Comparison of ENCODE assay signal across 13 cellular contexts in genomic region chr12:46553266-46553665, GRCh38.
DNase-seq lines count a peak whose midpoint lies in the region; ATAC-seq, FAIRE-seq and TF ChIP-seq lines count a peak whose summit lies in the region.
"Had no signal": no experiment of that assay in that cellular context is flagged by ENCODE, and none has a peak within 500 bp of the region (broad histone marks: within the 10 kb centered on the region; RNA-seq: fewer than 3 reads in every experiment).

No MANE protein-coding gene starts in this region.

- no peak overlapping the region for H2AFZ ChIP-seq in astrocyte (ENCODE audit: low read depth, low read length)

- ATAC-seq in activated CD8-positive, alpha-beta T cell treated with anti-CD3 and anti-CD28 coated beads for 36 hours: no peak
- no peak for ATAC-seq in activated CD8-positive, alpha-beta T cell treated with anti-CD3 and anti-CD28 coated beads, Interleukin-2, amount 10 ng/mL, durations not matched to agents 7 days and 5 days
- ATAC-seq in GM21825 (IDR thresholded peaks at IDR 0.05; ENCODE audit: unreplicated experiment): no peak

- no peak overlapping the region for H3K4me3 ChIP-seq in astrocyte (ENCODE audit: insufficient read depth, low read depth, low read length)
- no peak overlapping the region for H3K4me3 ChIP-seq in colonic mucosa
- H3K4me3 ChIP-seq: right lobe of liver had no signal

- H4K20me1 ChIP-seq in astrocyte (ENCODE audit: insufficient read depth, low read length): no peaks in the 10 kb centered on the region

- H3K36me3 ChIP-seq in astrocyte (ENCODE audit: insufficient read depth, low read length) (no peaks in the 10 kb centered on the region), colonic mucosa (no peaks in the 10 kb centered on the region)
- H3K36me3 ChIP-seq: right lobe of liver had no signal

- intact Hi-C loops in activated CD8-positive, alpha-beta T cell treated with anti-CD3 and anti-CD28 coated beads for 36 hours (cut with micrococcal nuclease): loop anchor here (5.0 to 10.0 kb wide), 2 partner anchors 88 to 181 kb away; partner anchors contain the start of gene SLC38A2
- intact Hi-C loops in head of caudate nucleus (cut with DNase I): no loop called here
- intact Hi-C loops in colonic mucosa (cut with DNase I): no loop called here

- FAIRE-seq in astrocyte (lab: Jason Lieb, UNC) (no peak), urothelium cell line (lab: Jason Lieb, UNC) (no peak)

- H3K4me3 Mint-ChIP-seq in activated CD8-positive, alpha-beta T cell treated with anti-CD3 and anti-CD28 coated beads for 36 hours: no peak overlapping the region
- H3K4me3 Mint-ChIP-seq in activated CD8-positive, alpha-beta T cell treated with anti-CD3 and anti-CD28 coated beads, Interleukin-2, amount 10 ng/mL, durations not matched to agents 7 days and 5 days: no peak overlapping the region
- no peak overlapping the region for H3K4me3 Mint-ChIP-seq in astrocyte (ENCODE audit: unreplicated experiment)
- H3K4me3 Mint-ChIP-seq: activated T-helper 1 cell treated with anti-CD3 and anti-CD28 coated beads, Interleukin-12 subunit alpha, Interleukin-12 subunit beta, Interleukin-2, Interleukin-4 antibody, amounts not matched to agents 30 ng/mL and 10 ng/mL and 1 ng/mL, durations not matched to agents 14 hours and 24 hours and 36 hours; central memory CD8-positive, alpha-beta T cell had no signal

- H3K27me3 Mint-ChIP-seq in activated CD8-positive, alpha-beta T cell treated with anti-CD3 and anti-CD28 coated beads for 36 hours: no peaks in the 10 kb centered on the region
- H3K27me3 Mint-ChIP-seq in activated CD8-positive, alpha-beta T cell treated with anti-CD3 and anti-CD28 coated beads, Interleukin-2, amount 10 ng/mL, durations not matched to agents 7 days and 5 days (ENCODE audit: low read depth): no peaks in the 10 kb centered on the region
- H3K27me3 Mint-ChIP-seq in astrocyte (ENCODE audit: low read depth, unreplicated experiment): no peaks in the 10 kb centered on the region

- peaks cover 3% of the 10 kb centered on the region for H3K9me3 Mint-ChIP-seq in activated CD8-positive, alpha-beta T cell treated with anti-CD3 and anti-CD28 coated beads for 36 hours
- H3K9me3 Mint-ChIP-seq in activated CD8-positive, alpha-beta T cell treated with anti-CD3 and anti-CD28 coated beads, Interleukin-2, amount 10 ng/mL, durations not matched to agents 7 days and 5 days (ENCODE audit: insufficient read depth): no peaks in the 10 kb centered on the region
- peaks cover 1% of the 10 kb centered on the region for H3K9me3 Mint-ChIP-seq in astrocyte (ENCODE audit: unreplicated experiment)
- H3K9me3 Mint-ChIP-seq: central memory CD8-positive, alpha-beta T cell had no signal

- H3K4me1 ChIP-seq in astrocyte (ENCODE audit: insufficient read depth, low read length): peaks cover 48% of the 10 kb centered on the region
- no peaks in the 10 kb centered on the region for H3K4me1 ChIP-seq in colonic mucosa

- peak overlapping the region; percentile 38 for H3K27ac ChIP-seq in astrocyte (ENCODE audit: low read depth, low read length)
- no peak overlapping the region for H3K27ac ChIP-seq in colonic mucosa

- no peak overlapping the region for H3K27ac Mint-ChIP-seq in activated CD8-positive, alpha-beta T cell treated with anti-CD3 and anti-CD28 coated beads for 36 hours
- no peak overlapping the region for H3K27ac Mint-ChIP-seq in activated CD8-positive, alpha-beta T cell treated with anti-CD3 and anti-CD28 coated beads, Interleukin-2, amount 10 ng/mL, durations not matched to agents 7 days and 5 days
- peak overlapping the region; percentile 87 for H3K27ac Mint-ChIP-seq in astrocyte (ENCODE audit: unreplicated experiment)
- H3K27ac Mint-ChIP-seq: activated T-helper 1 cell treated with anti-CD3 and anti-CD28 coated beads, Interleukin-12 subunit alpha, Interleukin-12 subunit beta, Interleukin-2, Interleukin-4 antibody, amounts not matched to agents 30 ng/mL and 10 ng/mL and 1 ng/mL, durations not matched to agents 14 hours and 24 hours and 36 hours had no signal

- peaks cover 56% of the 10 kb centered on the region for H3K4me1 Mint-ChIP-seq in activated CD8-positive, alpha-beta T cell treated with anti-CD3 and anti-CD28 coated beads for 36 hours (ENCODE audit: low read depth)
- H3K4me1 Mint-ChIP-seq in activated CD8-positive, alpha-beta T cell treated with anti-CD3 and anti-CD28 coated beads, Interleukin-2, amount 10 ng/mL, durations not matched to agents 7 days and 5 days (ENCODE audit: low read depth): peaks cover 33% of the 10 kb centered on the region
- peaks cover 51% of the 10 kb centered on the region for H3K4me1 Mint-ChIP-seq in astrocyte (ENCODE audit: low read depth, unreplicated experiment)
- H3K4me1 Mint-ChIP-seq: central memory CD8-positive, alpha-beta T cell had no signal

- POLR2A ChIA-PET in activated CD8-positive, alpha-beta T cell treated with anti-CD3 and anti-CD28 coated beads for 36 hours (lab: Charles Lee): no interaction called here
- POLR2A ChIA-PET in activated CD8-positive, alpha-beta T cell treated with anti-CD3 and anti-CD28 coated beads, Interleukin-2, amount 10 ng/mL, durations not matched to agents 7 days and 5 days (lab: Charles Lee): no interaction called here

- no peaks in the 10 kb centered on the region for H3K79me2 ChIP-seq in astrocyte (ENCODE audit: insufficient read depth, low read length)

- H3K9ac ChIP-seq in astrocyte (ENCODE audit: low read length) (peak overlapping the region; percentile 12), colonic mucosa (ENCODE audit: low read depth in 2 of 2, low read length in 2 of 2) (no peak overlapping the region)

- no peak for TF ChIP-seq CTCF in activated CD8-positive, alpha-beta T cell treated with anti-CD3 and anti-CD28 coated beads for 36 hours (IDR thresholded peaks at IDR 0.05)
- no peak for TF ChIP-seq CTCF in astrocyte (IDR thresholded peaks at IDR 0.05; ENCODE audit: insufficient read depth, low read depth, low read length)
- no peak for TF ChIP-seq CTCF in colonic mucosa (IDR thresholded peaks at IDR 0.05)

- H3K36me3 Mint-ChIP-seq in activated CD8-positive, alpha-beta T cell treated with anti-CD3 and anti-CD28 coated beads for 36 hours (ENCODE audit: low read depth): peaks cover 7% of the 10 kb centered on the region
- H3K36me3 Mint-ChIP-seq in activated CD8-positive, alpha-beta T cell treated with anti-CD3 and anti-CD28 coated beads, Interleukin-2, amount 10 ng/mL, durations not matched to agents 7 days and 5 days (ENCODE audit: low read depth): peaks cover 29% of the 10 kb centered on the region
- H3K36me3 Mint-ChIP-seq in astrocyte (ENCODE audit: low read depth, unreplicated experiment): no peaks in the 10 kb centered on the region

- peak; percentile 8 for DNase-seq in activated CD8-positive, alpha-beta T cell treated with anti-CD3 and anti-CD28 coated beads for 36 hours
- DNase-seq in activated CD8-positive, alpha-beta T cell treated with anti-CD3 and anti-CD28 coated beads, Interleukin-2, amount 10 ng/mL, durations not matched to agents 7 days and 5 days: no peak
- peak; percentile 62 for DNase-seq in astrocyte (ENCODE audit: low read depth)
- peak in 34 of 42 donors; percentile 8 to 84 (median 41) for DNase-seq in head of caudate nucleus
- peak; percentile 53 for DNase-seq in urothelium cell line (ENCODE audit: low spot score)
- no peak for DNase-seq in colonic mucosa
- DNase-seq in stimulated activated CD4-positive, alpha-beta T cell treated with anti-CD3 and anti-CD28 coated beads, Interleukin-4, amount 100 ng/mL, for 4 hours: no peak
- DNase-seq: 8988T, NCI-H2081 treated with DMSO at 0.1 percent for 48 hours, right lobe of liver had no signal

- no peaks in the 10 kb centered on the region for H3K9me3 ChIP-seq in astrocyte (ENCODE audit: insufficient read depth, low read depth, low read length)
- no peaks in the 10 kb centered on the region for H3K9me3 ChIP-seq in colonic mucosa
- H3K9me3 ChIP-seq: right lobe of liver had no signal

- H3K4me2 ChIP-seq in astrocyte (ENCODE audit: low read length): peak overlapping the region; percentile 29

- CTCF ChIA-PET in activated CD8-positive, alpha-beta T cell treated with anti-CD3 and anti-CD28 coated beads for 36 hours (lab: Charles Lee): no interaction called here
- CTCF ChIA-PET in activated CD8-positive, alpha-beta T cell treated with anti-CD3 and anti-CD28 coated beads, Interleukin-2, amount 10 ng/mL, durations not matched to agents 7 days and 5 days (lab: Charles Lee): no interaction called here

- H3K27me3 ChIP-seq in astrocyte (ENCODE audit: insufficient read depth, low read length): no peaks in the 10 kb centered on the region
- H3K27me3 ChIP-seq in colonic mucosa: no peaks in the 10 kb centered on the region
- H3K27me3 ChIP-seq: right lobe of liver had no signal

Comparison
In these comparisons a context has a peak if more than half of its experiments do, and no peak if none do; other contexts are left out.
1. DNase-seq: peak in activated CD8-positive, alpha-beta T cell treated with anti-CD3 and anti-CD28 coated beads for 36 hours (single experiment), astrocyte (single experiment), head of caudate nucleus (34 of 42) and urothelium cell line (single experiment); none in activated CD8-positive, alpha-beta T cell treated with anti-CD3 and anti-CD28 coated beads, Interleukin-2, amount 10 ng/mL, durations not matched to agents 7 days and 5 days (single experiment), colonic mucosa (single experiment) and stimulated activated CD4-positive, alpha-beta T cell treated with anti-CD3 and anti-CD28 coated beads, Interleukin-4, amount 100 ng/mL, for 4 hours (0 of 2).